ENCODE assay signal across 15 cellular contexts in genomic region chr4:24800273-24800880, GRCh38. TPM values are rescaled to one million over a fixed set of nuclear protein-coding genes. Genes with fewer than 3 reads are reported as not detected.
A peak's percentile ranks its signal among the peaks of the same experiment; 100 is the strongest.
DNase-seq lines count a peak whose midpoint lies in the region; ATAC-seq and TF ChIP-seq lines count a peak whose summit lies in the region.
"Had no signal": no experiment of that assay in that cellular context is flagged by ENCODE, and none has a peak within 500 bp of the region (broad histone marks: within the 10 kb centered on the region; RNA-seq: fewer than 3 reads in every experiment).

No MANE protein-coding gene starts in this region.

- TF ChIP-seq POLR2A in Peyer's patch (IDR thresholded peaks at IDR 0.05) (no peak), esophagus squamous epithelium (IDR thresholded peaks at IDR 0.05) (no peak), testis (IDR thresholded peaks at IDR 0.05) (no peak), body of pancreas (IDR thresholded peaks at IDR 0.05) (no peak)

- H3K79me1 ChIP-seq in mesendoderm (ENCODE audit: low read length), result no peaks in the 10 kb centered on the region

- peak overlapping the region; percentile 58 for H3K56ac ChIP-seq in mesendoderm (ENCODE audit: low read length)

- intact Hi-C loops in esophagus squamous epithelium (cut with DNase I), result no loop called here
- intact Hi-C loops in testis (cut with DNase I; ENCODE audit: low total_unique reads), result no loop called here
- intact Hi-C loops in body of pancreas (cut with DNase I), result no loop called here

- TF ChIP-seq CTCF in Peyer's patch (IDR thresholded peaks at IDR 0.05) (no peak), esophagus squamous epithelium (IDR thresholded peaks at IDR 0.05) (no peak), testis (IDR thresholded peaks at IDR 0.05) (no peak), body of pancreas (IDR thresholded peaks at IDR 0.05) (no peak)

- H2BK15ac ChIP-seq in mesendoderm (replicated peaks; ENCODE audit: low read depth), result no peak overlapping the region

- no peak overlapping the region for H4K5ac ChIP-seq in mesendoderm (ENCODE audit: low read length)

- H3K27ac ChIP-seq in Peyer's patch (no peak overlapping the region), esophagus squamous epithelium (peak overlapping the region in 3 of 4 donors; percentile 53 to 75 (median 64)), mesendoderm (ENCODE audit: low read depth, low read length) (no peak overlapping the region), testis (peak overlapping the region in 1 of 2 donors; percentile 65), body of pancreas (no peak overlapping the region)

- H3K9ac ChIP-seq in mesendoderm (ENCODE audit: low read length), result peak overlapping the region; percentile 33

- no peak overlapping the region for H2AK5ac ChIP-seq in mesendoderm (ENCODE audit: low read length)

- WGBS in esophagus squamous epithelium, 2 donors, result 49 to 52% methylated on average over 9 to 23 of the region's 26 CpGs
- no CpG with 5 or more reads among the region's 26 CpGs for WGBS in mesendoderm (ENCODE audit: extremely low coverage, insufficient coverage, low lambda C conversion rate)
- WGBS in testis, 2 donors, result 15 to 21% methylated on average over 25 to 26 of the region's 26 CpGs
- WGBS in body of pancreas, 2 donors, result 37 to 60% methylated on average over 25 to 26 of the region's 26 CpGs

- H3K4me2 ChIP-seq in mesendoderm (ENCODE audit: low read length), result peak overlapping the region; percentile 48

- no peaks in the 10 kb centered on the region for H3K9me3 ChIP-seq in Peyer's patch
- H3K9me3 ChIP-seq in esophagus squamous epithelium, result no peaks in the 10 kb centered on the region
- H3K9me3 ChIP-seq in testis, result no peaks in the 10 kb centered on the region
- no peaks in the 10 kb centered on the region for H3K9me3 ChIP-seq in body of pancreas

- H3K4me1 ChIP-seq in Peyer's patch (peaks cover 0 to 14% (median 0%) of the 10 kb centered on the region in 4 donors), esophagus squamous epithelium (peaks cover 3 to 64% (median 12%) of the 10 kb centered on the region in 3 donors), mesendoderm (ENCODE audit: control insufficient read depth, low read depth, low read length) (peaks cover 4% of the 10 kb centered on the region), testis (peaks cover 10% of the 10 kb centered on the region), body of pancreas (peaks cover 39% of the 10 kb centered on the region)

- H3K18ac ChIP-seq in mesendoderm (ENCODE audit: low read length), result no peak overlapping the region

- H2BK120ac ChIP-seq in mesendoderm (ENCODE audit: low read depth, low read length), result no peak overlapping the region

- H4K8ac ChIP-seq in mesendoderm (ENCODE audit: low read depth, low read length), result no peak overlapping the region

- no peaks in the 10 kb centered on the region for H3K27me3 ChIP-seq in Peyer's patch
- H3K27me3 ChIP-seq in esophagus squamous epithelium, result peaks cover 0 to 34% (median 0%) of the 10 kb centered on the region in 4 donors
- H3K27me3 ChIP-seq in mesendoderm (ENCODE audit: insufficient read depth, low read length, poor library complexity), result peaks cover 26% of the 10 kb centered on the region
- no peaks in the 10 kb centered on the region for H3K27me3 ChIP-seq in testis
- no peaks in the 10 kb centered on the region for H3K27me3 ChIP-seq in body of pancreas

- DNase-seq in Peyer's patch (no peak), esophagus squamous epithelium (lab: John Stamatoyannopoulos, UW) (no peak), mesendoderm (peak; percentile 5), testis (peak; percentile 29), body of pancreas (no peak), NCI-H345 treated with DMSO at 0.1 percent for 48 hours (lab: John Stamatoyannopoulos, UW; ENCODE audit: unreplicated experiment) (no peak)
- no peak for DNase-seq in activated CD4-positive, CD25-positive, alpha-beta regulatory T cell (lab: John Stamatoyannopoulos, UW)
- DNase-seq in stimulated activated naive CD8-positive, alpha-beta T cell treated with anti-CD3 and anti-CD28 coated beads, Interleukin-15, Interleukin-2, amounts not matched to agents 100 U/mL and 50 U/mL, for 24 hours, result no peak
- DNase-seq: DMS79; naive B cell; NCI-H1105; NK-92 treated with Interleukin-12 subunit alpha and Interleukin-12 subunit beta, amount 100 ng/mL, for 24 hours; stimulated activated CD4-positive, alpha-beta T cell treated with anti-CD3 and anti-CD28 coated beads, Interleukin-4, amount 100 ng/mL, for 24 hours had no signal

- no peaks in the 10 kb centered on the region for H3K36me3 ChIP-seq in Peyer's patch
- no peaks in the 10 kb centered on the region for H3K36me3 ChIP-seq in esophagus squamous epithelium
- no peaks in the 10 kb centered on the region for H3K36me3 ChIP-seq in mesendoderm (ENCODE audit: control insufficient read depth, insufficient read depth, low read length)
- no peaks in the 10 kb centered on the region for H3K36me3 ChIP-seq in testis (ENCODE audit: low read depth, missing control alignments)
- H3K36me3 ChIP-seq in body of pancreas (replicated peaks in 1 of 2; ENCODE audit: insufficient read depth in 1 of 2, low read depth in 2 of 2), result no peaks in the 10 kb centered on the region

- H3K79me2 ChIP-seq in mesendoderm (ENCODE audit: control insufficient read depth, insufficient read depth, low read length), result no peaks in the 10 kb centered on the region

- no peak for ATAC-seq in body of pancreas
- no peak for ATAC-seq in stimulated activated naive CD8-positive, alpha-beta T cell treated with anti-CD3 and anti-CD28 coated beads, Interleukin-15, Interleukin-2, amounts not matched to agents 100 U/mL and 50 U/mL, for 24 hours

- no peak overlapping the region for H3K23ac ChIP-seq in mesendoderm (ENCODE audit: low read length)

- no peak overlapping the region for H2BK5ac ChIP-seq in mesendoderm (ENCODE audit: low read length)

- H3K4me3 ChIP-seq in Peyer's patch (peak overlapping the region; percentile 10 to 46 (median 26)), esophagus squamous epithelium (peak overlapping the region; percentile 9 to 55 (median 32)), mesendoderm (ENCODE audit: low read length) (no peak overlapping the region), testis (peak overlapping the region; percentile 41 to 47), body of pancreas (no peak overlapping the region)

- H3K4ac ChIP-seq in mesendoderm (ENCODE audit: low read depth, low read length), result no peak overlapping the region

RNA-seq across cellular contexts. Expression of gene SOD3, which starts 5.0 kb away (rescaled TPM):
- total RNA-seq in Peyer's patch (10 to 100 TPM in 3 of 4 donors, 1 to 10 TPM in 1; 3.7 to 24.3 (median 18.7) TPM), esophagus squamous epithelium (100 to 1,000 TPM in 1 of 4 donors, 10 to 100 TPM in 2, 1 to 10 TPM in 1; 5.0 to 120 (median 25.2) TPM), testis (100 to 1,000 TPM; 354 to 355 TPM), body of pancreas (100 to 1,000 TPM; 139 to 290 TPM)
- 0.87 TPM for polyA plus RNA-seq in mesendoderm (2013, experiment 1 of 2)
- polyA plus RNA-seq in mesendoderm (2013, experiment 2 of 2), result 0.92 TPM
- polyA plus RNA-seq in testis (ENCODE audit: insufficient read depth, low read depth, low replicate concordance), result 136 TPM
- total RNA-seq: activated CD8-positive, alpha-beta memory T cell treated with anti-CD3 and anti-CD28 coated beads for 36 hours; T-helper 1 cell treated with Interleukin-12 subunit alpha and Interleukin-12 subunit beta and Interleukin-4 antibody, amounts not matched to agents 30 ng/mL and 1 ng/mL, for 36 hours had no signal

Comparison
In these comparisons a context has a peak if more than half of its experiments do, and no peak if none do; other contexts are left out.
1. DNase-seq: peak in mesendoderm (single experiment) and testis (single experiment); none in Peyer's patch (0 of 3), esophagus squamous epithelium (single experiment), body of pancreas (0 of 4), activated CD4-positive, CD25-positive, alpha-beta regulatory T cell (0 of 4), NCI-H345 treated with DMSO at 0.1 percent for 48 hours (single experiment) and stimulated activated naive CD8-positive, alpha-beta T cell treated with anti-CD3 and anti-CD28 coated beads, Interleukin-15, Interleukin-2, amounts not matched to agents 100 U/mL and 50 U/mL, for 24 hours (single experiment).
2. H3K27ac ChIP-seq: peak in esophagus squamous epithelium (3 of 4); none in Peyer's patch (0 of 4), mesendoderm (single experiment) and body of pancreas (0 of 4).
3. H3K4me3 ChIP-seq: peak in Peyer's patch (4 of 4), esophagus squamous epithelium (4 of 4) and testis (2 of 2); none in mesendoderm (single experiment) and body of pancreas (0 of 2).